Comparison of ENCODE assay signal across 9 cellular contexts in the genomic region with DNA sequence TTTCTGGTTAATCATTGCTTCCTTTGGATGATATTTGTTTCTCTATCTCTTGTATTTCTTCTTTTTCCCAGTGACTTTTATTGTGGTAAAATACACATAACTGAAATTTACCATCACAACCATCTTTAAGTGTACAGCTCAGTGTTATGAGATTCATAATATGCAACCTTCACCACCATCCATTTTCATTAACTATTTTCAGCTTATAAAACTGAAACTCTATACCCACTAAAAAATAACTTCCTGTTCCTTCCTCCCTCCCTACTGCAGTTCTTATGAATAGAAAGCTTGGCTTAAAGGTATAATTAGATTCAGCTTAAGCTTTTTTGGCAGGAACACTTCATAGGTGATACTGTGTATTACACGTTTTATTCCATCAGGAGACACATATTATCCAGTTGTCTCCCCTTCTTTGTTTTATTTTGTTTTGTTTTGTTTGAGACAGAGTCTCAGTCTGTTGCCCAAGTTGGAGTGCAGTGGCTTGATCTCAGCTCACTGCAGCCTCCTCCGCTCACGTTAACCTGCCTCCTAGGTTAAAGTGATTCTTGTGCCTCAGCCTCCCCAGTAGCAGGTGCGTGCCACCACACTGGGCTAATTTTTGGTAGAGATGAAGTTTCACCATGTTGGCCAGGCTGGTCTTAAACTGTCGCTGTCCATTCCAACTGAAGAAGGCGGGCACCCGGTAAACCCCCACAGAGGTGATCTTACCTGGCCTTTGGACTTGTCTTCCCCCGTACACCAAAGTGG. TPM values are rescaled to one million over a fixed set of nuclear protein-coding genes. Genes with fewer than 3 reads are reported as not detected.
DNase-seq lines count a peak whose midpoint lies in the region; ATAC-seq lines count a peak whose summit lies in the region.
"Had no signal": no experiment of that assay in that cellular context is flagged by ENCODE, and none has a peak within 500 bp of the region (broad histone marks: within the 10 kb centered on the region; RNA-seq: fewer than 3 reads in every experiment).

No MANE protein-coding gene starts in this region.

- no peak for DNase-seq in activated CD8-positive, alpha-beta T cell treated with anti-CD3 and anti-CD28 coated beads, Interleukin-2, amount 10 ng/mL, durations not matched to agents 7 days and 5 days
- DNase-seq in G401 (ENCODE audit: low spot score) (no peak), left lobe of liver (ENCODE audit: low spot score) (no peak), activated gamma-delta T cell treated with Interleukin-2 at 50 U/mL for 16 hours (no peak)
- DNase-seq in effector CD8-positive, alpha-beta T cell (lab: John Stamatoyannopoulos, UW): no peak
- DNase-seq: dorsolateral prefrontal cortex had no signal

- no peaks in the 10 kb centered on the region for H3K27me3 Mint-ChIP-seq in activated CD8-positive, alpha-beta T cell treated with anti-CD3 and anti-CD28 coated beads, Interleukin-2, amount 10 ng/mL, durations not matched to agents 7 days and 5 days (ENCODE audit: low read depth)

- no peaks in the 10 kb centered on the region for H3K9me3 Mint-ChIP-seq in activated CD8-positive, alpha-beta T cell treated with anti-CD3 and anti-CD28 coated beads, Interleukin-2, amount 10 ng/mL, durations not matched to agents 7 days and 5 days (ENCODE audit: insufficient read depth)

- peaks cover 30% of the 10 kb centered on the region for H3K4me1 Mint-ChIP-seq in activated CD8-positive, alpha-beta T cell treated with anti-CD3 and anti-CD28 coated beads, Interleukin-2, amount 10 ng/mL, durations not matched to agents 7 days and 5 days (ENCODE audit: low read depth)

- POLR2A ChIA-PET in activated CD8-positive, alpha-beta T cell treated with anti-CD3 and anti-CD28 coated beads, Interleukin-2, amount 10 ng/mL, durations not matched to agents 7 days and 5 days (lab: Charles Lee): no interaction called here

- no peak overlapping the region for H3K4me3 Mint-ChIP-seq in activated CD8-positive, alpha-beta T cell treated with anti-CD3 and anti-CD28 coated beads, Interleukin-2, amount 10 ng/mL, durations not matched to agents 7 days and 5 days

- peak; percentile 94 for ATAC-seq in GM18508 (IDR thresholded peaks at IDR 0.05; ENCODE audit: insufficient read depth, unreplicated experiment)
- peak; percentile 78 for ATAC-seq in GM21360 (IDR thresholded peaks at IDR 0.05; ENCODE audit: unreplicated experiment)
- peak; percentile 86 for ATAC-seq in HG03442 (IDR thresholded peaks at IDR 0.05; ENCODE audit: unreplicated experiment)
- peak; percentile 57 for ATAC-seq in activated CD8-positive, alpha-beta T cell treated with anti-CD3 and anti-CD28 coated beads, Interleukin-2, amount 10 ng/mL, durations not matched to agents 7 days and 5 days
- no peak for ATAC-seq in left lobe of liver

- peak overlapping the region; percentile 67 for H3K27ac Mint-ChIP-seq in activated CD8-positive, alpha-beta T cell treated with anti-CD3 and anti-CD28 coated beads, Interleukin-2, amount 10 ng/mL, durations not matched to agents 7 days and 5 days

- CTCF ChIA-PET in activated CD8-positive, alpha-beta T cell treated with anti-CD3 and anti-CD28 coated beads, Interleukin-2, amount 10 ng/mL, durations not matched to agents 7 days and 5 days (lab: Charles Lee): interaction anchor here (1.1 to 1.2 kb wide), 2 partner anchors 22 to 649 kb away, joined by 4 to 8 read pairs; no protein-coding TSS in a partner anchor

- in situ Hi-C loops in G401 (cut with HindIII; ENCODE audit: low sequenced_read_pairs): no loop called here

- peaks cover 4% of the 10 kb centered on the region for H3K36me3 Mint-ChIP-seq in activated CD8-positive, alpha-beta T cell treated with anti-CD3 and anti-CD28 coated beads, Interleukin-2, amount 10 ng/mL, durations not matched to agents 7 days and 5 days (ENCODE audit: low read depth)

RNA-seq across cellular contexts. Expression of a gene that starts 45.1 kb away (rescaled TPM):
- total RNA-seq in activated CD8-positive, alpha-beta T cell treated with anti-CD3 and anti-CD28 coated beads, Interleukin-2, amount 10 ng/mL, durations not matched to agents 7 days and 5 days: 10 to 100 TPM; 15.2 to 16.5 TPM
- total RNA-seq in G401 (2014; rRNA removed; shearing (Covaris generic)): 10.9 and 23.3 TPM in 2 replicates
- 5.9 TPM for total RNA-seq in left lobe of liver

RNA-seq across cellular contexts. Expression of a gene that starts 53.0 kb away (rescaled TPM):
- under 1 TPM; 0.18 to 0.21 TPM for total RNA-seq in activated CD8-positive, alpha-beta T cell treated with anti-CD3 and anti-CD28 coated beads, Interleukin-2, amount 10 ng/mL, durations not matched to agents 7 days and 5 days
- 0.55 and 2.2 TPM in 2 replicates for total RNA-seq in G401 (2014; rRNA removed; shearing (Covaris generic))
- 0.18 TPM for total RNA-seq in left lobe of liver
